9 cellular contexts compared by ENCODE assay signal in genomic region chr5:177431317-177432142, GRCh38. TPM values are rescaled to one million over a fixed set of nuclear protein-coding genes. Genes with fewer than 3 reads are reported as not detected.
DNase-seq lines count a peak whose midpoint lies in the region; ATAC-seq, FAIRE-seq and TF ChIP-seq lines count a peak whose summit lies in the region.
"Had no signal": no experiment of that assay in that cellular context is flagged by ENCODE, and none has a peak within 500 bp of the region (broad histone marks: within the 10 kb centered on the region; RNA-seq: fewer than 3 reads in every experiment).

No MANE protein-coding gene starts in this region.

- H3K56ac ChIP-seq in IMR-90 (ENCODE audit: extremely low read depth, insufficient read depth, low read length) = no peak overlapping the region

- no peak overlapping the region for H4K5ac ChIP-seq in IMR-90 (ENCODE audit: low read depth, low read length)

- ATAC-seq in GM21367 (IDR thresholded peaks at IDR 0.05; ENCODE audit: unreplicated experiment) (peak; percentile 31), IMR-90 (ENCODE audit: low read depth) (no peak), HepG2 (no peak)
- ATAC-seq in activated T-cell treated with anti-CD3 and anti-CD28 coated beads, Interleukin-2, amount 50 U/mL, for 4 hours = peak; percentile 46 to 52

- H2AK5ac ChIP-seq in IMR-90 (ENCODE audit: low read depth, low read length) = no peak overlapping the region

- H3K4me1 Mint-ChIP-seq in activated T-cell treated with anti-CD3 and anti-CD28 coated beads, Interleukin-2, amount 50 U/mL, for 4 hours (ENCODE audit: low read depth) = peaks cover 74% of the 10 kb centered on the region

- H3K36me3 Mint-ChIP-seq in activated T-cell treated with anti-CD3 and anti-CD28 coated beads, Interleukin-2, amount 50 U/mL, for 4 hours (ENCODE audit: insufficient read depth) = peaks cover 18% of the 10 kb centered on the region

- H3K36me3 ChIP-seq in IMR-90 (ENCODE audit: control insufficient read depth, insufficient read depth, low read length) = peaks cover 41% of the 10 kb centered on the region
- H3K36me3 ChIP-seq in HepG2 (replicated peaks in 1 of 2; ENCODE audit: control insufficient read depth in 1 of 2, insufficient read depth in 2 of 2, low read length in 2 of 2) = peaks cover 16 to 24% of the 10 kb centered on the region in 2 experiments; a peak in 4 of 5 replicates

- H3K4me2 ChIP-seq in IMR-90 (ENCODE audit: low read depth, low read length) (no peak overlapping the region), HepG2 (ENCODE audit: low read depth, low read length) (no peak overlapping the region)

- H3K9me3 Mint-ChIP-seq in activated T-cell treated with anti-CD3 and anti-CD28 coated beads, Interleukin-2, amount 50 U/mL, for 4 hours = no peaks in the 10 kb centered on the region

- H3K27ac ChIP-seq in IMR-90 (ENCODE audit: insufficient read depth, low read length) (no peak overlapping the region), HepG2 (ENCODE audit: extremely low read length, insufficient read depth, low read length) (no peak overlapping the region)

- CTCF ChIA-PET in IMR-90 (lab: Yijun Ruan, JAX) = no interaction called here
- CTCF ChIA-PET in HepG2 (lab: Yijun Ruan, JAX; ENCODE audit: low intra/inter-chr PET ratio, low total read pairs) = no interaction called here

- no peak overlapping the region for H3K18ac ChIP-seq in IMR-90 (ENCODE audit: low read depth, low read length)

- H3K27me3 Mint-ChIP-seq in activated T-cell treated with anti-CD3 and anti-CD28 coated beads, Interleukin-2, amount 50 U/mL, for 4 hours (ENCODE audit: low read depth) = no peaks in the 10 kb centered on the region

- no peak overlapping the region for H2BK15ac ChIP-seq in IMR-90 (ENCODE audit: low read depth, low read length)

- H3K4me3 Mint-ChIP-seq in activated T-cell treated with anti-CD3 and anti-CD28 coated beads, Interleukin-2, amount 50 U/mL, for 4 hours = peak overlapping the region; percentile 87

- no TSS peak for BruUV-seq in IMR-90 (replicated peaks; lab: Mats Ljungman, UMichigan)
- no TSS peak for BruUV-seq in HepG2 (replicated peaks; lab: Mats Ljungman, UMichigan)

- dilution Hi-C loops in IMR-90 (cut with HindIII; ENCODE audit: low sequenced_read_pairs, unreplicated experiment) = no loop called here

- H2BK5ac ChIP-seq in IMR-90 (ENCODE audit: low read depth, low read length, poor library complexity, severe bottlenecking) = no peak overlapping the region

- POLR2A ChIA-PET in IMR-90 (lab: Charles Lee; ENCODE audit: unreplicated experiment) (no interaction called here), HepG2 (lab: Yijun Ruan, JAX) (interaction anchor here (1.4 to 1.5 kb wide), 2 partner anchors 17 to 53 kb away, joined by 3 read pairs; no protein-coding TSS in a partner anchor)

- H3K9ac ChIP-seq in IMR-90 (ENCODE audit: low read depth, low read length) = no peak overlapping the region
- H3K9ac ChIP-seq in HepG2 (ENCODE audit: insufficient read depth, low read depth, low read length) = no peak overlapping the region

- no peaks in the 10 kb centered on the region for H3K27me3 ChIP-seq in IMR-90 (ENCODE audit: control insufficient read depth, insufficient read depth, low read length)
- no peaks in the 10 kb centered on the region; a peak in 1 of 5 replicates for H3K27me3 ChIP-seq in HepG2 (ENCODE audit: control insufficient read depth in 1 of 2, insufficient read depth in 2 of 2, low read length in 2 of 2)

- peaks cover 14% of the 10 kb centered on the region for H3K79me2 ChIP-seq in HepG2 (ENCODE audit: insufficient read depth, low read length)

- TF ChIP-seq CTCF in IMR-90 (conservative IDR thresholded peaks at IDR 0.05; ENCODE audit: low read depth, low read length) (no peak), HepG2 (CRISPR knock-in tag; IDR thresholded peaks at IDR 0.05) (no peak)

- H3K9me3 ChIP-seq in IMR-90 (ENCODE audit: control insufficient read depth, insufficient read depth, low read length) (no peaks in the 10 kb centered on the region), HepG2 (ENCODE audit: low read length) (no peaks in the 10 kb centered on the region)

- H2BK20ac ChIP-seq in IMR-90 (ENCODE audit: low read depth, low read length) = no peak overlapping the region

- no peak for TF ChIP-seq RAD21 in IMR-90 (IDR thresholded peaks at IDR 0.05; ENCODE audit: low read length)
- no peak for TF ChIP-seq RAD21 in HepG2 (CRISPR knock-in tag; IDR thresholded peaks at IDR 0.05)

- FAIRE-seq in HepG2 (lab: Jason Lieb, UNC) (no peak), HTR-8/SVneo (lab: Jason Lieb, UNC) (no peak)

- H4K20me1 ChIP-seq in IMR-90 (ENCODE audit: insufficient read depth, low read length) = peaks cover 29% of the 10 kb centered on the region
- H4K20me1 ChIP-seq in HepG2 (ENCODE audit: insufficient read depth, low read length) = no peaks in the 10 kb centered on the region

- no peak overlapping the region for H3K4ac ChIP-seq in IMR-90 (ENCODE audit: low read depth, low read length)

- H3K9me1 ChIP-seq in IMR-90 (ENCODE audit: insufficient read depth, low read length) = peaks cover 6% of the 10 kb centered on the region; the same call in 1 of the 2 replicates

- H2AFZ ChIP-seq in IMR-90 (replicated peaks; ENCODE audit: low read length, poor library complexity) (peak overlapping the region; percentile 21), HepG2 (ENCODE audit: low read length) (no peak overlapping the region)

- no peak overlapping the region for H3K14ac ChIP-seq in IMR-90 (replicated peaks; ENCODE audit: low read depth, low read length)

- H3K23ac ChIP-seq in IMR-90 (ENCODE audit: low read depth, low read length) = no peak overlapping the region

- no peak overlapping the region for H2AK9ac ChIP-seq in IMR-90 (replicated peaks; ENCODE audit: low read depth, low read length, poor library complexity)

- H4K8ac ChIP-seq in IMR-90 (ENCODE audit: low read depth in 2 of 2, low read length in 2 of 2) = no peak overlapping the region

- in situ Hi-C loops in IMR-90 (cut with MboI; ENCODE audit: low sequenced_read_pairs) = no loop called here
- in situ Hi-C loops in HepG2 (cut with HindIII; ENCODE audit: extremely low pct_ligation_motif_present, low pct_unique_long_range_greater_than_20kb) = no loop called here

- H3K4me1 ChIP-seq in IMR-90 (ENCODE audit: control insufficient read depth, insufficient read depth, low read length) (peaks cover 10% of the 10 kb centered on the region), HepG2 (ENCODE audit: insufficient read depth, low read length) (peaks cover 44% of the 10 kb centered on the region)

- peaks cover 13 to 44% of the 10 kb centered on the region in 2 experiments for H3K79me1 ChIP-seq in IMR-90 (ENCODE audit: low read depth in 1 of 2, low read length in 2 of 2)

- TF ChIP-seq EP300 in HepG2 (IDR thresholded peaks at IDR 0.05; ENCODE audit: low read depth in 2 of 2, low read length in 2 of 2) (no peak), HepG2 (CRISPR knock-in tag; IDR thresholded peaks at IDR 0.05; ENCODE audit: borderline replicate concordance) (no peak)

- H2BK120ac ChIP-seq in IMR-90 (ENCODE audit: low read depth, low read length) = no peak overlapping the region

- intact Hi-C loops in IMR-90 (cut with micrococcal nuclease) = no loop called here
- intact Hi-C loops in HepG2 (cut with micrococcal nuclease; ENCODE audit: unreplicated experiment) = no loop called here

- DNase-seq in CD1c-positive myeloid dendritic cell (ENCODE audit: extremely low spot score) (peak; percentile 63), IMR-90 (no peak), HepG2 (ENCODE audit: low spot score) (no peak), NCI-H2081 treated with DMSO at 0.1 percent for 48 hours (lab: John Stamatoyannopoulos, UW) (no peak), HTR-8/SVneo (ENCODE audit: insufficient read length, low spot score) (no peak), NCI-H1694 (lab: John Stamatoyannopoulos, UW) (no peak)
- DNase-seq in activated T-cell treated with anti-CD3 and anti-CD28 coated beads, Interleukin-2, amount 50 U/mL, for 4 hours = peak; percentile 33

- no peak overlapping the region for H4K91ac ChIP-seq in IMR-90 (ENCODE audit: insufficient read depth, low read depth, low read length)

- 90% methylated on average over 12 of the region's 29 CpGs; no CpG with 5 or more reads in 1 of the 2 experiments for WGBS in IMR-90 (ENCODE audit: extremely low coverage in 2 of 2, insufficient read length in 1 of 2), 2 experiments
- WGBS in HepG2 (ENCODE audit: low lambda C conversion rate) = 100% methylated on average over 1 of the region's 29 CpGs

- no peak overlapping the region for H3K4me3 ChIP-seq in IMR-90 (ENCODE audit: insufficient read depth, low read depth, low read length)
- no peak overlapping the region for H3K4me3 ChIP-seq in HepG2 (replicated peaks in 1 of 3; ENCODE audit: insufficient read depth in 1 of 3, low read depth in 2 of 3, low read length in 3 of 3)

- TF ChIP-seq POLR2A in IMR-90 (IDR thresholded peaks at IDR 0.05; ENCODE audit: low read depth, low read length) (no peak), HepG2 (IDR thresholded peaks at IDR 0.05; ENCODE audit: insufficient read depth in 1 of 2, low read depth in 2 of 2, low read length in 2 of 2) (no peak)

RNA-seq across cellular contexts. Expression of gene GRK6, which starts 5.1 kb away (rescaled TPM):
- 30.1 and 35.0 TPM in 2 replicates for total RNA-seq in IMR-90 (2012; rRNA removed)
- polyA plus RNA-seq in IMR-90 (2012; rRNA removed) = 25.3 and 30.1 TPM in 2 replicates
- polyA plus RNA-seq in IMR-90 (2012; cell fraction: cytosol; rRNA removed) = 29.1 and 34.2 TPM in 2 replicates
- 23.2 and 34.3 TPM in 2 replicates for polyA plus RNA-seq in IMR-90 (2012; cell fraction: nucleus; rRNA removed; ENCODE audit: low replicate concordance)
- 100 to 1,000 TPM; 140 to 163 (median 158) TPM for total RNA-seq in activated T-cell treated with anti-CD3 and anti-CD28 coated beads, Interleukin-2, amount 50 U/mL, for 4 hours
- 16.1 and 19.9 TPM in 2 replicates for total RNA-seq in HepG2 (2016; rRNA removed; fragmentation: Illumina TruSeq; extraction: Trizol)
- total RNA-seq in HepG2 (2016; cell fraction: cytosol; rRNA removed; fragmentation: Illumina TruSeq; extraction: Trizol; ENCODE audit: low read depth) = 21.2 and 25.1 TPM in 2 replicates
- 15.7 and 20.8 TPM in 2 replicates for total RNA-seq in HepG2 (2016; cell fraction: insoluble cytoplasmic fraction; rRNA removed; fragmentation: Illumina TruSeq; extraction: Trizol)
- 43.3 and 44.5 TPM in 2 replicates for total RNA-seq in HepG2 (2016; cell fraction: membrane; rRNA removed; fragmentation: Illumina TruSeq; extraction: Trizol)
- 15.6 TPM in 2 replicates for total RNA-seq in HepG2 (2016; cell fraction: nucleus; rRNA removed; fragmentation: Illumina TruSeq; extraction: Trizol)
- 13.2 and 17.4 TPM in 2 replicates for polyA plus RNA-seq in HepG2 (2011; rRNA removed)
- 16.2 and 19.6 TPM in 2 replicates for polyA plus RNA-seq in HepG2 (2011; cell fraction: cytosol; rRNA removed)
- 21.6 and 24.6 TPM in 2 replicates for polyA plus RNA-seq in HepG2 (2011; cell fraction: nucleus; rRNA removed)
- 16.7 and 17.5 TPM in 2 replicates for polyA plus RNA-seq in HepG2 (2012)
- 36.3 and 37.2 TPM in 2 replicates for polyA plus RNA-seq in HepG2 (2016; cell fraction: cytosol; fragmentation: Illumina TruSeq; extraction: Trizol; ENCODE audit: low read depth)
- 20.6 and 21.6 TPM in 2 replicates for polyA plus RNA-seq in HepG2 (2016; cell fraction: insoluble cytoplasmic fraction; fragmentation: Illumina TruSeq; extraction: Trizol; ENCODE audit: low read depth)
- 45.6 and 48.4 TPM in 2 replicates for polyA plus RNA-seq in HepG2 (2016; cell fraction: membrane; fragmentation: Illumina TruSeq; extraction: Trizol; ENCODE audit: low read depth)
- 22.8 and 26.4 TPM in 2 replicates for polyA plus RNA-seq in HepG2 (2016; cell fraction: nucleus; fragmentation: Illumina TruSeq; extraction: Trizol; ENCODE audit: insufficient read depth, low read depth)
- 11.2 and 22.9 TPM in 2 replicates for polyA minus RNA-seq in HepG2 (2011; rRNA and poly(A)+ RNA removed; ENCODE audit: low replicate concordance)
- polyA minus RNA-seq in HepG2 (2011; cell fraction: cytosol; rRNA and poly(A)+ RNA removed) = 13.6 and 15.1 TPM in 2 replicates
- polyA minus RNA-seq in HepG2 (2011; cell fraction: nucleus; rRNA and poly(A)+ RNA removed) = 19.2 and 24.9 TPM in 2 replicates

RNA-seq across cellular contexts. Expression of gene PRR7, which starts 15.1 kb away (rescaled TPM):
- total RNA-seq in IMR-90 (2012; rRNA removed) (1.1 TPM in 2 replicates), HepG2 (2016; rRNA removed; fragmentation: Illumina TruSeq; extraction: Trizol) (3.9 and 5.0 TPM in 2 replicates)
- polyA plus RNA-seq in IMR-90 (2012; rRNA removed) (10.1 and 13.6 TPM in 2 replicates), HepG2 (2011; rRNA removed) (4.8 and 6.7 TPM in 2 replicates)
- 11.9 and 36.3 TPM in 2 replicates for polyA plus RNA-seq in IMR-90 (2012; cell fraction: cytosol; rRNA removed)
- 12.9 and 42.6 TPM in 2 replicates for polyA plus RNA-seq in IMR-90 (2012; cell fraction: nucleus; rRNA removed; ENCODE audit: low replicate concordance)
- 10 to 100 TPM; 11.7 to 19.8 (median 14.2) TPM for total RNA-seq in activated T-cell treated with anti-CD3 and anti-CD28 coated beads, Interleukin-2, amount 50 U/mL, for 4 hours
- 16.0 and 17.8 TPM in 2 replicates for total RNA-seq in HepG2 (2016; cell fraction: cytosol; rRNA removed; fragmentation: Illumina TruSeq; extraction: Trizol; ENCODE audit: low read depth)
- total RNA-seq in HepG2 (2016; cell fraction: insoluble cytoplasmic fraction; rRNA removed; fragmentation: Illumina TruSeq; extraction: Trizol) = 3.2 and 5.8 TPM in 2 replicates
- 13.3 and 19.1 TPM in 2 replicates for total RNA-seq in HepG2 (2016; cell fraction: membrane; rRNA removed; fragmentation: Illumina TruSeq; extraction: Trizol)
- total RNA-seq in HepG2 (2016; cell fraction: nucleus; rRNA removed; fragmentation: Illumina TruSeq; extraction: Trizol) = 2.0 and 2.5 TPM in 2 replicates
- polyA plus RNA-seq in HepG2 (2011; cell fraction: cytosol; rRNA removed) = 6.4 and 16.7 TPM in 2 replicates
- 14.7 and 21.3 TPM in 2 replicates for polyA plus RNA-seq in HepG2 (2011; cell fraction: nucleus; rRNA removed)
- 1.5 and 3.1 TPM in 2 replicates for polyA plus RNA-seq in HepG2 (2012)
- polyA plus RNA-seq in HepG2 (2016; cell fraction: cytosol; fragmentation: Illumina TruSeq; extraction: Trizol; ENCODE audit: low read depth) = 20.2 and 21.6 TPM in 2 replicates
- polyA plus RNA-seq in HepG2 (2016; cell fraction: insoluble cytoplasmic fraction; fragmentation: Illumina TruSeq; extraction: Trizol; ENCODE audit: low read depth) = 4.9 and 5.8 TPM in 2 replicates
- 16.9 and 17.7 TPM in 2 replicates for polyA plus RNA-seq in HepG2 (2016; cell fraction: membrane; fragmentation: Illumina TruSeq; extraction: Trizol; ENCODE audit: low read depth)
- 5.8 and 6.9 TPM in 2 replicates for polyA plus RNA-seq in HepG2 (2016; cell fraction: nucleus; fragmentation: Illumina TruSeq; extraction: Trizol; ENCODE audit: insufficient read depth, low read depth)
- 0.94 and 6.4 TPM in 2 replicates for polyA minus RNA-seq in HepG2 (2011; rRNA and poly(A)+ RNA removed; ENCODE audit: low replicate concordance)
- 3.2 and 5.0 TPM in 2 replicates for polyA minus RNA-seq in HepG2 (2011; cell fraction: cytosol; rRNA and poly(A)+ RNA removed)
- 1.1 and 1.4 TPM in 2 replicates for polyA minus RNA-seq in HepG2 (2011; cell fraction: nucleus; rRNA and poly(A)+ RNA removed)

RNA-seq across cellular contexts. Expression of gene F12, which starts 22.2 kb away (rescaled TPM):
- 0.36 and 0.56 TPM in 2 replicates for total RNA-seq in IMR-90 (2012; rRNA removed)
- polyA plus RNA-seq in IMR-90 (2012; rRNA removed) = 1.2 and 1.4 TPM in 2 replicates
- polyA plus RNA-seq in IMR-90 (2012; cell fraction: cytosol; rRNA removed) = 1.2 and 1.5 TPM in 2 replicates
- 1.3 and 4.0 TPM in 2 replicates for polyA plus RNA-seq in IMR-90 (2012; cell fraction: nucleus; rRNA removed; ENCODE audit: low replicate concordance)
- total RNA-seq in activated T-cell treated with anti-CD3 and anti-CD28 coated beads, Interleukin-2, amount 50 U/mL, for 4 hours = 1 to 10 TPM; 1.7 to 5.7 (median 3.1) TPM
- 1.3 and 3.0 TPM in 2 replicates for total RNA-seq in HepG2 (2016; rRNA removed; fragmentation: Illumina TruSeq; extraction: Trizol)
- total RNA-seq in HepG2 (2016; cell fraction: cytosol; rRNA removed; fragmentation: Illumina TruSeq; extraction: Trizol; ENCODE audit: low read depth) = 1.9 and 3.1 TPM in 2 replicates
- 1.4 and 3.6 TPM in 2 replicates for total RNA-seq in HepG2 (2016; cell fraction: insoluble cytoplasmic fraction; rRNA removed; fragmentation: Illumina TruSeq; extraction: Trizol)
- 2.4 and 3.3 TPM in 2 replicates for total RNA-seq in HepG2 (2016; cell fraction: membrane; rRNA removed; fragmentation: Illumina TruSeq; extraction: Trizol)
- total RNA-seq in HepG2 (2016; cell fraction: nucleus; rRNA removed; fragmentation: Illumina TruSeq; extraction: Trizol) = 2.3 and 3.0 TPM in 2 replicates
- 2.5 and 3.1 TPM in 2 replicates for polyA plus RNA-seq in HepG2 (2011; rRNA removed)
- polyA plus RNA-seq in HepG2 (2011; cell fraction: cytosol; rRNA removed) = 1.5 and 3.0 TPM in 2 replicates
- polyA plus RNA-seq in HepG2 (2011; cell fraction: nucleus; rRNA removed) = 27.2 and 32.3 TPM in 2 replicates
- polyA plus RNA-seq in HepG2 (2012) = 3.6 and 10.3 TPM in 2 replicates
- polyA plus RNA-seq in HepG2 (2016; cell fraction: cytosol; fragmentation: Illumina TruSeq; extraction: Trizol; ENCODE audit: low read depth) = 3.7 and 5.9 TPM in 2 replicates
- polyA plus RNA-seq in HepG2 (2016; cell fraction: insoluble cytoplasmic fraction; fragmentation: Illumina TruSeq; extraction: Trizol; ENCODE audit: low read depth) = 1.6 and 2.3 TPM in 2 replicates
- polyA plus RNA-seq in HepG2 (2016; cell fraction: membrane; fragmentation: Illumina TruSeq; extraction: Trizol; ENCODE audit: low read depth) = 3.4 and 5.0 TPM in 2 replicates
- polyA plus RNA-seq in HepG2 (2016; cell fraction: nucleus; fragmentation: Illumina TruSeq; extraction: Trizol; ENCODE audit: insufficient read depth, low read depth) = 6.6 and 9.9 TPM in 2 replicates
- 2.5 and 2.6 TPM in 2 replicates for polyA minus RNA-seq in HepG2 (2011; rRNA and poly(A)+ RNA removed; ENCODE audit: low replicate concordance)
- polyA minus RNA-seq in HepG2 (2011; cell fraction: cytosol; rRNA and poly(A)+ RNA removed) = 0.30 and 1.2 TPM in 2 replicates
- polyA minus RNA-seq in HepG2 (2011; cell fraction: nucleus; rRNA and poly(A)+ RNA removed) = 1.0 and 1.7 TPM in 2 replicates

RNA-seq across cellular contexts. Expression of gene PFN3, which starts 31.1 kb away (rescaled TPM):
- total RNA-seq in IMR-90 (2012; rRNA removed) (not detected in 2 replicates), HepG2 (2016; rRNA removed; fragmentation: Illumina TruSeq; extraction: Trizol) (not detected in 2 replicates)
- polyA plus RNA-seq in IMR-90 (2012; rRNA removed) (not detected in 2 replicates), HepG2 (2011; rRNA removed) (not detected in 2 replicates)
- not detected in 2 replicates for polyA plus RNA-seq in IMR-90 (2012; cell fraction: cytosol; rRNA removed)
- not detected in 2 replicates for polyA plus RNA-seq in IMR-90 (2012; cell fraction: nucleus; rRNA removed; ENCODE audit: low replicate concordance)
- total RNA-seq in activated T-cell treated with anti-CD3 and anti-CD28 coated beads, Interleukin-2, amount 50 U/mL, for 4 hours = not detected
- not detected in 2 replicates for total RNA-seq in HepG2 (2016; cell fraction: cytosol; rRNA removed; fragmentation: Illumina TruSeq; extraction: Trizol; ENCODE audit: low read depth)
- total RNA-seq in HepG2 (2016; cell fraction: insoluble cytoplasmic fraction; rRNA removed; fragmentation: Illumina TruSeq; extraction: Trizol) = not detected in 2 replicates
- total RNA-seq in HepG2 (2016; cell fraction: membrane; rRNA removed; fragmentation: Illumina TruSeq; extraction: Trizol) = not detected in 2 replicates
- total RNA-seq in HepG2 (2016; cell fraction: nucleus; rRNA removed; fragmentation: Illumina TruSeq; extraction: Trizol) = not detected in 2 replicates
- not detected in 2 replicates for polyA plus RNA-seq in HepG2 (2011; cell fraction: cytosol; rRNA removed)
- not detected in 2 replicates for polyA plus RNA-seq in HepG2 (2011; cell fraction: nucleus; rRNA removed)
- not detected in 2 replicates for polyA plus RNA-seq in HepG2 (2012)
- polyA plus RNA-seq in HepG2 (2016; cell fraction: cytosol; fragmentation: Illumina TruSeq; extraction: Trizol; ENCODE audit: low read depth) = not detected in 2 replicates
- polyA plus RNA-seq in HepG2 (2016; cell fraction: insoluble cytoplasmic fraction; fragmentation: Illumina TruSeq; extraction: Trizol; ENCODE audit: low read depth) = not detected in 2 replicates
- not detected in 2 replicates for polyA plus RNA-seq in HepG2 (2016; cell fraction: membrane; fragmentation: Illumina TruSeq; extraction: Trizol; ENCODE audit: low read depth)
- not detected in 2 replicates for polyA plus RNA-seq in HepG2 (2016; cell fraction: nucleus; fragmentation: Illumina TruSeq; extraction: Trizol; ENCODE audit: insufficient read depth, low read depth)
- polyA minus RNA-seq in HepG2 (2011; rRNA and poly(A)+ RNA removed; ENCODE audit: low replicate concordance) = not detected in 2 replicates
- not detected in 2 replicates for polyA minus RNA-seq in HepG2 (2011; cell fraction: cytosol; rRNA and poly(A)+ RNA removed)
- not detected in 2 replicates for polyA minus RNA-seq in HepG2 (2011; cell fraction: nucleus; rRNA and poly(A)+ RNA removed)
- total RNA-seq: renal cortical epithelial cell had no signal

RNA-seq across cellular contexts. Expression of gene DBN1, which starts 41.9 kb away (rescaled TPM):
- total RNA-seq in IMR-90 (2012; rRNA removed) = 122 and 212 TPM in 2 replicates
- 187 and 235 TPM in 2 replicates for polyA plus RNA-seq in IMR-90 (2012; rRNA removed)
- 150 and 193 TPM in 2 replicates for polyA plus RNA-seq in IMR-90 (2012; cell fraction: cytosol; rRNA removed)
- 786 and 1,481 TPM in 2 replicates for polyA plus RNA-seq in IMR-90 (2012; cell fraction: nucleus; rRNA removed; ENCODE audit: low replicate concordance)
- total RNA-seq in activated T-cell treated with anti-CD3 and anti-CD28 coated beads, Interleukin-2, amount 50 U/mL, for 4 hours = 10 to 100 TPM; 16.6 to 48.5 (median 21.6) TPM
- total RNA-seq in HepG2 (2016; rRNA removed; fragmentation: Illumina TruSeq; extraction: Trizol) = 15.7 and 37.3 TPM in 2 replicates
- total RNA-seq in HepG2 (2016; cell fraction: cytosol; rRNA removed; fragmentation: Illumina TruSeq; extraction: Trizol; ENCODE audit: low read depth) = 6.9 and 9.3 TPM in 2 replicates
- total RNA-seq in HepG2 (2016; cell fraction: insoluble cytoplasmic fraction; rRNA removed; fragmentation: Illumina TruSeq; extraction: Trizol) = 12.8 and 37.5 TPM in 2 replicates
- total RNA-seq in HepG2 (2016; cell fraction: membrane; rRNA removed; fragmentation: Illumina TruSeq; extraction: Trizol) = 12.9 and 15.2 TPM in 2 replicates
- total RNA-seq in HepG2 (2016; cell fraction: nucleus; rRNA removed; fragmentation: Illumina TruSeq; extraction: Trizol) = 33.8 and 39.3 TPM in 2 replicates
- polyA plus RNA-seq in HepG2 (2011; rRNA removed) = 27.0 and 30.9 TPM in 2 replicates
- 14.1 and 18.1 TPM in 2 replicates for polyA plus RNA-seq in HepG2 (2011; cell fraction: cytosol; rRNA removed)
- polyA plus RNA-seq in HepG2 (2011; cell fraction: nucleus; rRNA removed) = 167 and 276 TPM in 2 replicates
- polyA plus RNA-seq in HepG2 (2012) = 16.5 and 21.1 TPM in 2 replicates
- polyA plus RNA-seq in HepG2 (2016; cell fraction: cytosol; fragmentation: Illumina TruSeq; extraction: Trizol; ENCODE audit: low read depth) = 7.2 and 8.7 TPM in 2 replicates
- 16.0 and 21.2 TPM in 2 replicates for polyA plus RNA-seq in HepG2 (2016; cell fraction: insoluble cytoplasmic fraction; fragmentation: Illumina TruSeq; extraction: Trizol; ENCODE audit: low read depth)
- polyA plus RNA-seq in HepG2 (2016; cell fraction: membrane; fragmentation: Illumina TruSeq; extraction: Trizol; ENCODE audit: low read depth) = 11.4 and 15.4 TPM in 2 replicates
- polyA plus RNA-seq in HepG2 (2016; cell fraction: nucleus; fragmentation: Illumina TruSeq; extraction: Trizol; ENCODE audit: insufficient read depth, low read depth) = 72.9 and 77.5 TPM in 2 replicates
- 30.4 and 47.5 TPM in 2 replicates for polyA minus RNA-seq in HepG2 (2011; rRNA and poly(A)+ RNA removed; ENCODE audit: low replicate concordance)
- 13.2 and 16.4 TPM in 2 replicates for polyA minus RNA-seq in HepG2 (2011; cell fraction: cytosol; rRNA and poly(A)+ RNA removed)
- 42.1 and 43.0 TPM in 2 replicates for polyA minus RNA-seq in HepG2 (2011; cell fraction: nucleus; rRNA and poly(A)+ RNA removed)

Comparison
In these comparisons a context has a peak if more than half of its experiments do, and no peak if none do; other contexts are left out.
1. DNase-seq: peak in CD1c-positive myeloid dendritic cell (single experiment) and activated T-cell treated with anti-CD3 and anti-CD28 coated beads, Interleukin-2, amount 50 U/mL, for 4 hours (single experiment); none in IMR-90 (single experiment), HepG2 (single experiment), NCI-H2081 treated with DMSO at 0.1 percent for 48 hours (single experiment), HTR-8/SVneo (single experiment) and NCI-H1694 (single experiment).
2. ATAC-seq: peak in GM21367 (single experiment) and activated T-cell treated with anti-CD3 and anti-CD28 coated beads, Interleukin-2, amount 50 U/mL, for 4 hours (2 of 2); none in IMR-90 (single experiment) and HepG2 (single experiment).